In the genomic region with DNA sequence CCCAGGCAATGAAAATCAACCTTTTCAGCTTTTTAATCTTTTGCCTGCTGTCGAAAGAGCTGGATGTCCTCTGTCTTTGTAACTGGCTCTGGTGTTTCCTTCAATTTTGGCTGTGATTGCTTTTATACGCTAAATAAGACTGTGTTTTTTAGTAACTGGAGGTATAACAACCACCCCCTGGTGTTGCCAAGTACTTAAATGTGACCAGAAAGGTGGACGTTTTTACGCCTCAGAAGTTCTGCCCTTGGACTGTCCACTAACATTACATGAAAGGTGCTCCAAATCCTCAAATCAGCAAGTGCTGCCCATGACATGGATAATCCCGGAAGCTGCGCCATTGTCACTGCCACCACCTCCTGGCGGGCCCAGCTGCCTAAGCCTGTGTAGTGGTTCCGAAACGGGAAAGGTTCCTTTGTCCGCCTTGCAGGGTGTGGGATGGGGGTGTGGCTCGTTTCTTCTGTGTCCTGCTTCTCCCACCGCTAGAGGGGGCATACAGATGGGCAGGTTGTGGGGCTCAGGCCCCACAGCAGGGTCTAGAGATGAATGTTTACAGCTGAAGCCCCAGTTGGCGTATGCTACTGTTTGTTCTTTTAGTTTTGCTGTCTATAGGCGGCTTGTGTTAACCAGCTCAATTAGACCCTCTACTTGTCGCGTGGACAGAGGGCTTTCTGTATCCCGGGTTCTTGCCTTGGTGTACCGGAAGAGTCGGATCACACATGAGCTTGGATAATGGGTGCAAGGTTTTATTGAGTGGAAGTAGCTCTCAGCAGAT, we compare ENCODE assay signal across 8 cellular contexts.
DNase-seq lines count a peak whose midpoint lies in the region; ATAC-seq and TF ChIP-seq lines count a peak whose summit lies in the region.

No MANE protein-coding gene starts in this region.

- no peaks in the 10 kb centered on the region for H3K36me3 ChIP-seq in thoracic aorta

- no peaks in the 10 kb centered on the region for H3K9me3 ChIP-seq in thoracic aorta

- H3K27me3 ChIP-seq in thoracic aorta (replicated peaks; ENCODE audit: insufficient read depth) = no peaks in the 10 kb centered on the region

- DNase-seq in AG09309 (ENCODE audit: low read depth) (peak; percentile 14), GM20000 (ENCODE audit: low spot score) (no peak), RKO (ENCODE audit: low spot score) (peak; percentile 7), fibroblast of villous mesenchyme (ENCODE audit: low read depth) (peak; percentile 22), thoracic aorta (ENCODE audit: low spot score) (no peak), cortex of kidney (lab: John Stamatoyannopoulos, UW) (no peak), activated gamma-delta T cell (lab: John Stamatoyannopoulos, UW) (no peak)

- H3K4me1 ChIP-seq in thoracic aorta (ENCODE audit: control insufficient read depth in 1 of 2, low read depth in 2 of 2) = no peaks in the 10 kb centered on the region

- TF ChIP-seq CTCF in AG09309 (IDR thresholded peaks at IDR 0.05; ENCODE audit: control insufficient read depth, insufficient read depth, low read depth, low read length, missing control alignments) (peak; percentile 73), GM20000 (IDR thresholded peaks at IDR 0.05; ENCODE audit: extremely low read depth, missing control alignments) (peak; percentile 19), fibroblast of villous mesenchyme (IDR thresholded peaks at IDR 0.05; ENCODE audit: insufficient read depth, low read depth, low read length) (peak; percentile 62), thoracic aorta (IDR thresholded peaks at IDR 0.05) (peak; percentile 9)

- no peak for ATAC-seq in thoracic aorta (ENCODE audit: insufficient number of reproducible peaks, low FRiP score, low read depth)
- no peak for ATAC-seq in HG03139 (IDR thresholded peaks at IDR 0.05; ENCODE audit: unreplicated experiment)

- H3K27ac ChIP-seq in thoracic aorta = no peak overlapping the region

- H3K4me3 ChIP-seq in AG09309 (ENCODE audit: control insufficient read depth, low read depth, low read length) (no peak overlapping the region), fibroblast of villous mesenchyme (ENCODE audit: low read depth, low read length) (no peak overlapping the region), thoracic aorta (no peak overlapping the region)

Comparison
In these comparisons a context has a peak if more than half of its experiments do, and no peak if none do; other contexts are left out.
1. DNase-seq: peak in AG09309 (single experiment), RKO (single experiment) and fibroblast of villous mesenchyme (single experiment); none in GM20000 (single experiment), thoracic aorta (single experiment), cortex of kidney (single experiment) and activated gamma-delta T cell (single experiment).
2. CTCF ChIP-seq: peak in every context shown above with its lines; median percentile 73 in AG09309; 62 in fibroblast of villous mesenchyme; 19 in GM20000; 9 in thoracic aorta.